Comparison of ENCODE assay signal across 13 cellular contexts in the genomic region with DNA sequence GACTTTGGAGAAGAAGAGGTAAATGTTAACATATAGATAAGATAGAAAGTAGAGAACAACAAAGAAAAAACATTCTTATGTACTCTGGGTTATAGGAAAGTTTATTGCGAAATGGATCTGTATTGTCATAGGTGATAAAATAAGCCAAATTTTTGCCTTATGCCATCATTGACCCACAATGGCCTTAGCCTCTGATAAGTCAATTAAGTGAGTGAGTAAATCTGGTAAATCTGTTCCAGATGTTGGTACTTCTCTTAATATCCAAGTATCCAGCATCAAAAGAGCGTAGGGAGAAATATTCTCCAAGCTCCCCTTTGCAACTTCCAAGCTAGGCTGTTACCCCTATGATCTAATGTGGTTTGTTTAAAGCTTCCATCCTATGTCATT. TPM values are rescaled to one million over a fixed set of nuclear protein-coding genes. Genes with fewer than 3 reads are reported as not detected.
"Had no signal": no experiment of that assay in that cellular context is flagged by ENCODE, and none has a peak within 500 bp of the region (broad histone marks: within the 10 kb centered on the region; RNA-seq: fewer than 3 reads in every experiment).

No MANE protein-coding gene starts in this region.

- H2AFZ ChIP-seq: parathyroid adenoma had no signal

- H3K36me3 Mint-ChIP-seq: stimulated activated effector memory CD8-positive, alpha-beta T cell treated with anti-CD3 and anti-CD28 coated beads, Interleukin-12 subunit alpha, Interleukin-12 subunit beta, amount 100 ng/mL, for 72 hours had no signal

- H3K4me1 Mint-ChIP-seq: central memory CD8-positive, alpha-beta T cell; stimulated activated effector memory CD8-positive, alpha-beta T cell treated with anti-CD3 and anti-CD28 coated beads, Interleukin-12 subunit alpha, Interleukin-12 subunit beta, amount 100 ng/mL, for 72 hours had no signal

- H3K4me3 Mint-ChIP-seq: activated CD4-positive, alpha-beta T cell treated with anti-CD3 and anti-CD28 coated beads, Interleukin-2, amount 10 ng/mL, durations not matched to agents 7 days and 5 days; activated naive CD4-positive, alpha-beta T cell treated with anti-CD3 and anti-CD28 coated beads for 36 hours; central memory CD8-positive, alpha-beta T cell; neural crest cell; stimulated activated effector memory CD8-positive, alpha-beta T cell treated with anti-CD3 and anti-CD28 coated beads, Interleukin-12 subunit alpha, Interleukin-12 subunit beta, amount 100 ng/mL, for 72 hours had no signal

- H3K4me2 ChIP-seq: smooth muscle cell had no signal

- H3K27ac ChIP-seq: parathyroid adenoma, tibial artery had no signal

- H3K9me3 ChIP-seq: tibial artery had no signal

- H3K4me1 ChIP-seq: parathyroid adenoma, tibial artery had no signal

- H3K79me2 ChIP-seq: parathyroid adenoma had no signal

- H3K4me3 ChIP-seq: smooth muscle cell, tibial artery had no signal

- DNase-seq: activated CD4-positive, CD25-positive, alpha-beta regulatory T cell; activated CD8-positive, alpha-beta memory T cell treated with anti-CD3 and anti-CD28 coated beads for 24 hours; tibial artery had no signal

- H3K27ac Mint-ChIP-seq: activated CD4-positive, alpha-beta T cell treated with anti-CD3 and anti-CD28 coated beads, Interleukin-2, amount 10 ng/mL, durations not matched to agents 7 days and 5 days; activated naive CD4-positive, alpha-beta T cell treated with anti-CD3 and anti-CD28 coated beads for 36 hours; stimulated activated effector memory CD8-positive, alpha-beta T cell treated with anti-CD3 and anti-CD28 coated beads, Interleukin-12 subunit alpha, Interleukin-12 subunit beta, amount 100 ng/mL, for 72 hours had no signal

- H3K9me3 Mint-ChIP-seq: activated CD4-positive, alpha-beta T cell treated with anti-CD3 and anti-CD28 coated beads, Interleukin-2, amount 10 ng/mL, durations not matched to agents 7 days and 5 days; activated naive CD4-positive, alpha-beta T cell treated with anti-CD3 and anti-CD28 coated beads for 36 hours; central memory CD8-positive, alpha-beta T cell; neural crest cell; stimulated activated effector memory CD8-positive, alpha-beta T cell treated with anti-CD3 and anti-CD28 coated beads, Interleukin-12 subunit alpha, Interleukin-12 subunit beta, amount 100 ng/mL, for 72 hours had no signal

- H3K9ac ChIP-seq: parathyroid adenoma had no signal

- H3K36me3 ChIP-seq: tibial artery had no signal

RNA-seq across cellular contexts. Expression of a gene that starts 38.3 kb away (rescaled TPM):
- total RNA-seq: activated CD4-positive, alpha-beta T cell treated with anti-CD3 and anti-CD28 coated beads, Interleukin-2, amount 10 ng/mL, durations not matched to agents 7 days and 5 days; activated naive CD4-positive, alpha-beta T cell treated with anti-CD3 and anti-CD28 coated beads for 36 hours; myocyte; neural crest cell; smooth muscle cell; T-helper 2 cell treated with Interferon-gamma antibody and Interleukin-4, amounts not matched to agents 100 ng/mL and 5 ng/mL, for 36 hours had no signal
- polyA plus RNA-seq: smooth muscle cell had no signal

RNA-seq across cellular contexts. Expression of a gene that starts 39.8 kb away (rescaled TPM):
- total RNA-seq: activated CD4-positive, alpha-beta T cell treated with anti-CD3 and anti-CD28 coated beads, Interleukin-2, amount 10 ng/mL, durations not matched to agents 7 days and 5 days; activated naive CD4-positive, alpha-beta T cell treated with anti-CD3 and anti-CD28 coated beads for 36 hours; lower leg skin; myocyte; neural crest cell; smooth muscle cell; T-helper 2 cell treated with Interferon-gamma antibody and Interleukin-4, amounts not matched to agents 100 ng/mL and 5 ng/mL, for 36 hours had no signal
- polyA plus RNA-seq: smooth muscle cell had no signal
